7 cellular contexts compared by ENCODE assay signal in the genomic region with DNA sequence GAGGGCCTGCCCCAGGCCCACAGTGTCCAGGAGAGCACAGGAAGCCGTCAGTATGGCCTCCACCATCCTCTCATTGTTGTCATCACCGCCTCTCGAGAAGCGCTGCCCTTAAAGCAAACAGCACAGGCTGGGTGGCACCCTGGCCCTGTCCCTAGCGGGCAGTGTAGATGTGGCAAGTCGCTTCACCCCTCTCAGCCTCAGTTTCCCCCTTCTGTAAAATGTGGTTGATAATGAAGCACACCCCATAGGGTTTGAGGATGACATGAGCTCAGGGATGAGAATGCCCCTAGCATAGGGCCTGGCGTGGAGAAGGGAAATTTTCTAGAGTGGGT. TPM values are rescaled to one million over a fixed set of nuclear protein-coding genes. Genes with fewer than 3 reads are reported as not detected.
DNase-seq lines count a peak whose midpoint lies in the region; ATAC-seq, FAIRE-seq and TF ChIP-seq lines count a peak whose summit lies in the region.

No MANE protein-coding gene starts in this region.

- H3K9me3 ChIP-seq in H9 (ENCODE audit: control insufficient read depth, low read depth, low read length) (no peaks in the 10 kb centered on the region), PC-3 (ENCODE audit: low read length) (no peaks in the 10 kb centered on the region), esophagus muscularis mucosa (no peaks in the 10 kb centered on the region), skeletal muscle satellite cell (replicated peaks; ENCODE audit: low read length) (no peaks in the 10 kb centered on the region)

- H3K27me3 Mint-ChIP-seq in H9 (ENCODE audit: low read depth) = peaks cover 6% of the 10 kb centered on the region

- H3K9ac ChIP-seq in H9 (ENCODE audit: extremely low read depth, insufficient read length, low read length) (no peak overlapping the region), PC-3 (ENCODE audit: low read length) (no peak overlapping the region), skeletal muscle satellite cell (ENCODE audit: low read depth, low read length) (peak overlapping the region; percentile 52)

- TF ChIP-seq POLR2A in esophagus muscularis mucosa (IDR thresholded peaks at IDR 0.05; ENCODE audit: low read depth) = no peak

- in situ Hi-C loops in GM13976 (cut with MboI; ENCODE audit: low sequenced_read_pairs, unreplicated experiment) = loop anchor here (25.0 kb wide), 1 partner anchor 240 kb away; the partner anchor contains the start of gene PLA2G2E

- H3K27ac Mint-ChIP-seq in H9 = peak overlapping the region in 2 of 3 experiments; percentile 31 to 66; a peak in 2 of 7 replicates

- no peaks in the 10 kb centered on the region for H3K79me1 ChIP-seq in H9 (ENCODE audit: insufficient read depth, low read depth, low read length, poor library complexity, severe bottlenecking)

- H3K4ac ChIP-seq in H9 (ENCODE audit: low read depth, low read length) = no peak overlapping the region

- H3K4me1 ChIP-seq in H9 (ENCODE audit: insufficient read depth, low read length) (no peaks in the 10 kb centered on the region), PC-3 (ENCODE audit: insufficient read depth, low read length) (0 out of 2 replicates have a peak, but pooled peaks cover 5% of the 10 kb centered on the region), esophagus muscularis mucosa (peaks cover 13 to 21% (median 18%) of the 10 kb centered on the region in 4 donors), skeletal muscle satellite cell (ENCODE audit: control insufficient read depth, insufficient read depth, low read length) (peaks cover 20% of the 10 kb centered on the region)

- no peak overlapping the region for H3T11ph ChIP-seq in H9 (ENCODE audit: low read length)

- H4K8ac ChIP-seq in H9 (replicated peaks; ENCODE audit: insufficient read length, low read depth, low read length) = no peak overlapping the region

- BruUV-seq in PC-3 (replicated peaks; lab: Mats Ljungman, UMichigan) = no TSS peak

- no peak overlapping the region for H2BK12ac ChIP-seq in H9 (ENCODE audit: insufficient read length, low read depth, low read length)

- no peak for FAIRE-seq in HTR-8/SVneo (lab: Jason Lieb, UNC)

- peaks cover 12 to 32% of the 10 kb centered on the region in 2 experiments for H3K4me1 Mint-ChIP-seq in H9

- POLR2A ChIA-PET in PC-3 (lab: Charles Lee; ENCODE audit: unreplicated experiment) = no interaction called here

- H3K9me3 Mint-ChIP-seq in H9 = no peaks in the 10 kb centered on the region; a peak in 1 of 5 replicates

- H3F3A ChIP-seq in PC-3 (ENCODE audit: low read length, unreplicated experiment) = no peaks in the 10 kb centered on the region

- H2BK15ac ChIP-seq in H9 (ENCODE audit: low read depth, low read length) = no peak overlapping the region

- CTCF ChIA-PET in PC-3 (lab: Charles Lee) = interaction anchor here (0.6 to 1.4 kb wide), 3 partner anchors 17 to 235 kb away, joined by 3 to 11 read pairs (median 3); no protein-coding TSS in a partner anchor

- no peak overlapping the region for H3K23ac ChIP-seq in H9 (ENCODE audit: insufficient read length, low read depth, low read length)

- H3K79me2 ChIP-seq in H9 (ENCODE audit: insufficient read depth, low read length) = no peaks in the 10 kb centered on the region
- H3K79me2 ChIP-seq in PC-3 (ENCODE audit: low read length) = no peaks in the 10 kb centered on the region

- intact Hi-C loops in PC-3 (cut with micrococcal nuclease) (loop anchor here (1.0 to 5.0 kb wide), 5 partner anchors 51 to 340 kb away; partner anchors contain the start of gene OTUD3), esophagus muscularis mucosa (cut with DNase I) (loop anchor here (1.0 to 5.0 kb wide), 3 partner anchors 50 to 234 kb away; no protein-coding TSS in a partner anchor)

- H3K27me3 ChIP-seq in H9 (ENCODE audit: insufficient read depth, low read length) = no peaks in the 10 kb centered on the region
- H3K27me3 ChIP-seq in PC-3 (ENCODE audit: low read length) = no peaks in the 10 kb centered on the region
- peaks cover 0 to 6% (median 0%) of the 10 kb centered on the region in 4 donors for H3K27me3 ChIP-seq in esophagus muscularis mucosa
- H3K27me3 ChIP-seq in skeletal muscle satellite cell (ENCODE audit: control insufficient read depth, insufficient read depth, low read length) = peaks cover 3% of the 10 kb centered on the region

- H2AK5ac ChIP-seq in H9 (ENCODE audit: insufficient read length, low read length) = no peak overlapping the region

- DNase-seq in H9 (no peak), PC-3 (no peak), esophagus muscularis mucosa (ENCODE audit: extremely low spot score) (no peak), HTR-8/SVneo (ENCODE audit: insufficient read length, low spot score) (no peak), GM10266 (ENCODE audit: extremely low spot score) (no peak), GM13976 (ENCODE audit: low spot score) (no peak)

- H3K56ac ChIP-seq in H9 (ENCODE audit: insufficient read length, low read depth, low read length) = no peak overlapping the region

- H2AFZ ChIP-seq in H9 (ENCODE audit: low read length) (no peak overlapping the region), PC-3 (ENCODE audit: low read length) (peak overlapping the region; percentile 96; the same call in 1 of the 2 replicates)

- H2BK120ac ChIP-seq in H9 (ENCODE audit: low read depth, low read length, poor library complexity, severe bottlenecking) = no peak overlapping the region

- peaks cover 9% of the 10 kb centered on the region for H3K23me2 ChIP-seq in H9 (ENCODE audit: insufficient read length, low read depth, low read length, poor library complexity, severe bottlenecking)

- TF ChIP-seq CTCF in H9 (conservative IDR thresholded peaks at IDR 0.05) = no peak; the same call in 1 of the 3 replicates
- TF ChIP-seq CTCF in PC-3 (conservative IDR thresholded peaks at IDR 0.05; ENCODE audit: low read depth, low read length) = peak; percentile 22; the same call in 1 of the 2 replicates
- no peak for TF ChIP-seq CTCF in esophagus muscularis mucosa (IDR thresholded peaks at IDR 0.05)
- TF ChIP-seq CTCF in GM10266 (IDR thresholded peaks at IDR 0.05; ENCODE audit: control insufficient read depth, insufficient read depth, low read depth, missing control alignments) = no peak
- no peak for TF ChIP-seq CTCF in GM13976 (IDR thresholded peaks at IDR 0.05; ENCODE audit: borderline replicate concordance, control extremely low read depth, extremely low read depth, insufficient read depth, missing control alignments)

- H4K5ac ChIP-seq in H9 (ENCODE audit: insufficient read length, low read depth, low read length) = no peak overlapping the region

- H3K36me3 Mint-ChIP-seq in H9 (ENCODE audit: insufficient read depth in 1 of 3, low read depth in 3 of 3) = no peaks in the 10 kb centered on the region

- no peaks in the 10 kb centered on the region for H3K9me2 ChIP-seq in PC-3 (replicated peaks; ENCODE audit: low read length)

- no peaks in the 10 kb centered on the region for H4K20me1 ChIP-seq in H9 (ENCODE audit: control insufficient read depth, insufficient read depth, insufficient read length)
- no peaks in the 10 kb centered on the region for H4K20me1 ChIP-seq in PC-3 (ENCODE audit: low read length)

- H3K27ac ChIP-seq in H9 (ENCODE audit: insufficient read length, low read depth, low read length) (no peak overlapping the region), PC-3 (ENCODE audit: low read length) (no peak overlapping the region), esophagus muscularis mucosa (replicated peaks in 1 of 4) (peak overlapping the region; percentile 7 to 48 (median 22))

- H3K4me3 ChIP-seq in PC-3 (ENCODE audit: low read length) (no peak overlapping the region), esophagus muscularis mucosa (peak overlapping the region; percentile 47 to 53 (median 50)), skeletal muscle satellite cell (ENCODE audit: low read length) (no peak overlapping the region)

- H3K18ac ChIP-seq in H9 (ENCODE audit: insufficient read length, low read depth, low read length) = no peak overlapping the region

- ATAC-seq in PC-3 = no peak

- no peaks in the 10 kb centered on the region for H3K36me3 ChIP-seq in PC-3 (ENCODE audit: low read depth, low read length)
- H3K36me3 ChIP-seq in esophagus muscularis mucosa = no peaks in the 10 kb centered on the region
- H3K36me3 ChIP-seq in skeletal muscle satellite cell (ENCODE audit: insufficient read depth, low read length) = no peaks in the 10 kb centered on the region

- peak overlapping the region in 1 of 2 experiments; percentile 64; a peak in 2 of 5 replicates for H3K4me3 Mint-ChIP-seq in H9

- no CpG with 5 or more reads among the region's 7 CpGs for WGBS in H9 (ENCODE audit: extremely low coverage, insufficient read length, low lambda C conversion rate)
- WGBS in esophagus muscularis mucosa = 22% methylated on average over 1 of the region's 7 CpGs

- TF ChIP-seq EP300 in esophagus muscularis mucosa (IDR thresholded peaks at IDR 0.05) = no peak

- H2BK5ac ChIP-seq in H9 (ENCODE audit: insufficient read length, low read length) = no peak overlapping the region

- H3K14ac ChIP-seq in H9 (ENCODE audit: insufficient read depth, low read length) = peak overlapping the region; percentile 36; the same call in 1 of the 2 replicates

- H4K91ac ChIP-seq in H9 (ENCODE audit: insufficient read length, low read depth, low read length) = no peak overlapping the region

- no peak overlapping the region for H2BK20ac ChIP-seq in H9 (ENCODE audit: low read depth, low read length, poor library complexity, severe bottlenecking)

- H3K4me2 ChIP-seq in H9 (ENCODE audit: insufficient read depth, insufficient read length, low read length) = peak overlapping the region; percentile 49
- peak overlapping the region; percentile 94; the same call in 1 of the 2 replicates for H3K4me2 ChIP-seq in PC-3 (ENCODE audit: low read length)
- H3K4me2 ChIP-seq in skeletal muscle satellite cell (ENCODE audit: low read length) = no peak overlapping the region

RNA-seq across cellular contexts. Expression of gene PLA2G2F, which starts 13.4 kb away (rescaled TPM):
- total RNA-seq in H9 (2021) = not detected in 2 replicates
- total RNA-seq in PC-3 (2014; rRNA removed) = 0.18 TPM in 1 of 2 replicates, not detected in the other
- not detected for total RNA-seq in esophagus muscularis mucosa
- not detected in 2 replicates for total RNA-seq in skeletal muscle satellite cell (2012; rRNA removed)

RNA-seq across cellular contexts. Expression of gene PLA2G2D, which starts 33.2 kb away (rescaled TPM):
- total RNA-seq in H9 (2021) (not detected in 2 replicates), PC-3 (2014; rRNA removed) (not detected in 2 replicates), esophagus muscularis mucosa (not detected)
- not detected in 2 replicates for total RNA-seq in skeletal muscle satellite cell (2012; rRNA removed)

RNA-seq across cellular contexts. Expression of gene UBXN10, which starts 33.3 kb away (rescaled TPM):
- total RNA-seq in H9 (2021) (0.59 and 0.90 TPM in 2 replicates), PC-3 (2014; rRNA removed) (0.12 TPM in 1 of 2 replicates, not detected in the other), esophagus muscularis mucosa (10 to 100 TPM; 12.2 to 27.9 (median 14.4) TPM)
- not detected in 2 replicates for total RNA-seq in skeletal muscle satellite cell (2012; rRNA removed)

RNA-seq across cellular contexts. Expression of gene PLA2G2C, which starts 33.8 kb away (rescaled TPM):
- total RNA-seq in H9 (2021) = not detected in 2 replicates
- 0.12 TPM in 1 of 2 replicates, not detected in the other for total RNA-seq in PC-3 (2014; rRNA removed)
- under 1 TPM in 3 of 4 donors, not detected in 1; 0.33 to 0.42 (median 0.40) TPM for total RNA-seq in esophagus muscularis mucosa
- not detected in 2 replicates for total RNA-seq in skeletal muscle satellite cell (2012; rRNA removed)

Comparison
In these comparisons a context has a peak if more than half of its experiments do, and no peak if none do; other contexts are left out.
1. H3K27ac ChIP-seq: peak in esophagus muscularis mucosa (4 of 4); none in H9 (single experiment) and PC-3 (single experiment).
2. H3K4me3 ChIP-seq: peak in esophagus muscularis mucosa (4 of 4); none in PC-3 (single experiment) and skeletal muscle satellite cell (single experiment).